In the genomic region with DNA sequence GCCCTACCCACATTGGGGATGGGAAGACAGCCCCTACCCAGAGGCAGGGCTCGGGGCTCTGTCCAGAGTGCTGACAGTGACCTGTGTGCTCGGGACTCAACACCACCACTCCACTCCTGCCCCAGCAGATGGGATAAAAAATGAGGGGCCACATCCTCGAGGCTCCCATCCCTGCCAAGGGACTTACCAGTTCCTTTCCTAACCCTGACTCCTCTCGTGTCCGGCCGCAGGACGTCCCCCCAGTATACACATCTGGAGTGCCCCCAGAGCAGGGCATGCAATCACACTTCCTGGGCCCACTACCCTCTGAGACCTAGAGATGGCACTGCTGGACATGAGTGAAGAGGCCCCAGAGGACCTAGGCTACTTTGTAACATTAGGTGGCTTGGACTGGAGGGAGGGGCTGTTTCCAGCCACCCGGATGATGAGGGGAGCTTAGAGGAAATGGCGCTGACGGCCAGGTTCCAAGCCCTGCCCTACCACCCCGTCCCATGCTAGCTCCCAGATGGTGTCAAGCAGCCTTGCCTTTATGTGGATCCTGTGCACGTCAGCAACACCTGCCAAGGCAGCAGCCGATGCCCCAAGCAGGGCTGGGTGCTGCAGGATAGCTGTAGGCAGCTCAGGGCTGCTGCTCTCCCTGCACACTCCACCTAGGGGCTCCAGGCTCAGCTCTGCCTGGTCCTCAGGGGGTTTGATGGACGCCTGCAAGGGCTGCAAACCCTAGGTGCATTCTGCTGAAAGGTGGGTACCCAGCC, we compare ENCODE assay signal across 1 cellular context.
TF ChIP-seq lines count a peak whose summit lies in the region.

No MANE protein-coding gene starts in this region.

TF ChIP-seq in SK-N-SH, 30 proteins besides CTCF, POLR2A, EP300 and RAD21 (continued from another document):
- TF ChIP-seq, protein P1, sequence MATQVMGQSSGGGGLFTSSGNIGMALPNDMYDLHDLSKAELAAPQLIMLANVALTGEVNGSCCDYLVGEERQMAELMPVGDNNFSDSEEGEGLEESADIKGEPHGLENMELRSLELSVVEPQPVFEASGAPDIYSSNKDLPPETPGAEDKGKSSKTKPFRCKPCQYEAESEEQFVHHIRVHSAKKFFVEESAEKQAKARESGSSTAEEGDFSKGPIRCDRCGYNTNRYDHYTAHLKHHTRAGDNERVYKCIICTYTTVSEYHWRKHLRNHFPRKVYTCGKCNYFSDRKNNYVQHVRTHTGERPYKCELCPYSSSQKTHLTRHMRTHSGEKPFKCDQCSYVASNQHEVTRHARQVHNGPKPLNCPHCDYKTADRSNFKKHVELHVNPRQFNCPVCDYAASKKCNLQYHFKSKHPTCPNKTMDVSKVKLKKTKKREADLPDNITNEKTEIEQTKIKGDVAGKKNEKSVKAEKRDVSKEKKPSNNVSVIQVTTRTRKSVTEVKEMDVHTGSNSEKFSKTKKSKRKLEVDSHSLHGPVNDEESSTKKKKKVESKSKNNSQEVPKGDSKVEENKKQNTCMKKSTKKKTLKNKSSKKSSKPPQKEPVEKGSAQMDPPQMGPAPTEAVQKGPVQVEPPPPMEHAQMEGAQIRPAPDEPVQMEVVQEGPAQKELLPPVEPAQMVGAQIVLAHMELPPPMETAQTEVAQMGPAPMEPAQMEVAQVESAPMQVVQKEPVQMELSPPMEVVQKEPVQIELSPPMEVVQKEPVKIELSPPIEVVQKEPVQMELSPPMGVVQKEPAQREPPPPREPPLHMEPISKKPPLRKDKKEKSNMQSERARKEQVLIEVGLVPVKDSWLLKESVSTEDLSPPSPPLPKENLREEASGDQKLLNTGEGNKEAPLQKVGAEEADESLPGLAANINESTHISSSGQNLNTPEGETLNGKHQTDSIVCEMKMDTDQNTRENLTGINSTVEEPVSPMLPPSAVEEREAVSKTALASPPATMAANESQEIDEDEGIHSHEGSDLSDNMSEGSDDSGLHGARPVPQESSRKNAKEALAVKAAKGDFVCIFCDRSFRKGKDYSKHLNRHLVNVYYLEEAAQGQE (IDR thresholded peaks at IDR 0.05; ENCODE audit: low read depth, low read length): peak; percentile 85
